In genomic region chr1:23809751-23810171, GRCh38 we compare ENCODE assay signal across 8 cellular contexts. TPM values are rescaled to one million over a fixed set of nuclear protein-coding genes. Genes with fewer than 3 reads are reported as not detected.
DNase-seq lines count a peak whose midpoint lies in the region; ATAC-seq and TF ChIP-seq lines count a peak whose summit lies in the region.

No MANE protein-coding gene starts in this region.

- no peak overlapping the region for H3K4me3 Mint-ChIP-seq in HFFc6
- no peak overlapping the region for H3K4me3 Mint-ChIP-seq in brain

- H3K27ac Mint-ChIP-seq in HFFc6 (no peak overlapping the region), brain (peak overlapping the region in 1 of 5 experiments; percentile 38)

- H3K9me3 Mint-ChIP-seq in HFFc6 (no peaks in the 10 kb centered on the region), brain (peaks cover 0 to 3% (median 0%) of the 10 kb centered on the region in 5 experiments)

- no peaks in the 10 kb centered on the region for H3K36me3 Mint-ChIP-seq in HFFc6 (ENCODE audit: low read depth)
- H3K36me3 Mint-ChIP-seq in brain: peaks cover 69% of the 10 kb centered on the region

- no peak for ATAC-seq in HG03378 (IDR thresholded peaks at IDR 0.05; ENCODE audit: unreplicated experiment)

- TF ChIP-seq CTCF in HFFc6 (IDR thresholded peaks at IDR 0.05) (peak; percentile 82), brain (conservative IDR thresholded peaks at IDR 0.05) (peak; percentile 45 to 50)

- H3K27me3 Mint-ChIP-seq in HFFc6 (ENCODE audit: insufficient read depth): peaks cover 1% of the 10 kb centered on the region; the same call in 1 of the 2 replicates
- no peaks in the 10 kb centered on the region for H3K27me3 Mint-ChIP-seq in brain

- peaks cover 13% of the 10 kb centered on the region; the same call in 1 of the 2 replicates for H3K4me1 Mint-ChIP-seq in HFFc6 (ENCODE audit: low read depth)
- no peaks in the 10 kb centered on the region for H3K4me1 Mint-ChIP-seq in brain

- DNase-seq in D341Med (ENCODE audit: low spot score) (peak; percentile 84), HFFc6 (peak; percentile 38), NCI-H2107 treated with DMSO at 0.1 percent for 48 hours (lab: John Stamatoyannopoulos, UW; ENCODE audit: unreplicated experiment) (peak; percentile 72), UCSD-AML1 (lab: John Stamatoyannopoulos, UW; ENCODE audit: unreplicated experiment) (peak; percentile 82), islet precursor cell (peak; percentile 86)
- peak; percentile 68 to 75 for DNase-seq in stimulated activated CD4-positive, alpha-beta T cell treated with anti-CD3 and anti-CD28 coated beads, Interleukin-2, amount 100 ng/mL, for 48 hours

RNA-seq across cellular contexts. Expression of gene GALE, which starts 9.2 kb away (rescaled TPM):
- 10 to 100 TPM; 30.9 to 34.6 (median 33.5) TPM for total RNA-seq in HFFc6 (2021; fragmentation: NEBNext Ultra II Directional; extraction: Animal tissue kit (Norgen Biotek cat#: 25700))
- polyA plus RNA-seq in brain (ENCODE audit: insufficient read depth, low read depth, low replicate concordance): 20.7 TPM

RNA-seq across cellular contexts. Expression of gene HMGCL, which starts 15.5 kb away (rescaled TPM):
- total RNA-seq in HFFc6 (2021; fragmentation: NEBNext Ultra II Directional; extraction: Animal tissue kit (Norgen Biotek cat#: 25700)): 10 to 100 TPM; 20.2 to 22.9 (median 21.7) TPM
- polyA plus RNA-seq in brain (ENCODE audit: insufficient read depth, low read depth, low replicate concordance): 60.1 TPM

RNA-seq across cellular contexts. Expression of gene LYPLA2, which starts 18.8 kb away (rescaled TPM):
- total RNA-seq in HFFc6 (2021; fragmentation: NEBNext Ultra II Directional; extraction: Animal tissue kit (Norgen Biotek cat#: 25700)): 10 to 100 TPM; 55.7 to 65.0 (median 59.8) TPM
- 53.3 TPM for polyA plus RNA-seq in brain (ENCODE audit: insufficient read depth, low read depth, low replicate concordance)

RNA-seq across cellular contexts. Expression of gene PITHD1, which starts 31.5 kb away (rescaled TPM):
- 10 to 100 TPM; 41.8 to 45.7 (median 44.8) TPM for total RNA-seq in HFFc6 (2021; fragmentation: NEBNext Ultra II Directional; extraction: Animal tissue kit (Norgen Biotek cat#: 25700))
- 79.2 TPM for polyA plus RNA-seq in brain (ENCODE audit: insufficient read depth, low read depth, low replicate concordance)

RNA-seq across cellular contexts. Expression of gene FUCA1, which starts 58.3 kb away (rescaled TPM):
- 1 to 10 TPM; 4.1 to 6.7 (median 5.8) TPM for total RNA-seq in HFFc6 (2021; fragmentation: NEBNext Ultra II Directional; extraction: Animal tissue kit (Norgen Biotek cat#: 25700))
- 15.1 TPM for polyA plus RNA-seq in brain (ENCODE audit: insufficient read depth, low read depth, low replicate concordance)
